In genomic region chr4:21815651-21816050, GRCh38 we compare ENCODE assay signal across 23 cellular contexts.
"Had no signal": no experiment of that assay in that cellular context is flagged by ENCODE, and none has a peak within 500 bp of the region (broad histone marks: within the 10 kb centered on the region; RNA-seq: fewer than 3 reads in every experiment).

No MANE protein-coding gene starts in this region.

- H3K4me1 ChIP-seq: neural progenitor cell, parathyroid adenoma, psoas muscle, right lobe of liver, stomach, thyroid gland, tibial nerve, upper lobe of left lung, vagina had no signal

- H3K27me3 ChIP-seq: neural progenitor cell, ovary, right lobe of liver, sigmoid colon, stomach, thyroid gland, tibial nerve, upper lobe of left lung, vagina had no signal

- H3K27ac ChIP-seq: neural progenitor cell, ovary, parathyroid adenoma, psoas muscle, right lobe of liver, sigmoid colon, stomach, thoracic aorta, thyroid gland, tibial nerve, upper lobe of left lung, vagina had no signal

- DNase-seq: occipital lobe; ovary; posterior cingulate gyrus; psoas muscle; right cardiac atrium; right lobe of liver; sigmoid colon; small intestine; stimulated activated CD4-positive, alpha-beta T cell treated with anti-CD3 and anti-CD28 coated beads, Interleukin-15, amount 100 ng/mL, for 24 hours; stimulated activated CD4-positive, alpha-beta T cell treated with anti-CD3 and anti-CD28 coated beads, Interleukin-2, amount 100 ng/mL, for 24 hours; stimulated activated CD4-positive, alpha-beta T cell treated with anti-CD3 and anti-CD28 coated beads, Interleukin-2, amount 100 ng/mL, for 48 hours; stimulated activated CD4-positive, alpha-beta T cell treated with anti-CD3 and anti-CD28 coated beads, Interleukin-4, amount 100 ng/mL, for 24 hours; stimulated activated naive B cell treated with anti-CD40 and anti-IgM and Interleukin-4, amounts not matched to agents 10 μg/mL and 1 μg/mL and 100 μg/mL, for 72 hours; stimulated activated naive CD4-positive, alpha-beta T cell treated with Interleukin-2 at 50 U/mL for 16 hours; stomach; thyroid gland; trophoblast cell; upper lobe of left lung had no signal

- H3K4me3 ChIP-seq: neural progenitor cell, ovary, psoas muscle, right lobe of liver, sigmoid colon, stomach, thoracic aorta, thyroid gland, tibial nerve, upper lobe of left lung, vagina had no signal

- H3K9me3 ChIP-seq: ovary, psoas muscle, right lobe of liver, thoracic aorta, thyroid gland, vagina had no signal

- H3K36me3 ChIP-seq: neural progenitor cell, ovary, right lobe of liver, sigmoid colon, stomach, thoracic aorta, thyroid gland, tibial nerve, upper lobe of left lung, vagina had no signal
